ENCODE assay signal across 8 cellular contexts in genomic region chr18:57004366-57005121, GRCh38.
A peak's percentile ranks its signal among the peaks of the same experiment; 100 is the strongest.
DNase-seq lines count a peak whose midpoint lies in the region; ATAC-seq and TF ChIP-seq lines count a peak whose summit lies in the region.

No MANE protein-coding gene starts in this region.

- no peak overlapping the region for H4K91ac ChIP-seq in trophoblast cell (ENCODE audit: low read depth, low read length)

- no peak overlapping the region for H3K4me3 ChIP-seq in BLaER1 treated with 17β-estradiol and CSF1 and Interleukin-3, amounts not matched to agents 10 nM and 100 nM
- H3K4me3 ChIP-seq in fibroblast of pulmonary artery (replicated peaks; ENCODE audit: low read depth, low read length) (no peak overlapping the region), trophoblast cell (ENCODE audit: low read depth, low read length) (no peak overlapping the region)

- H3K18ac ChIP-seq in trophoblast cell (ENCODE audit: low read length), result no peak overlapping the region

- H4K8ac ChIP-seq in trophoblast cell (ENCODE audit: low read depth, low read length), result no peak overlapping the region

- H3K27me3 ChIP-seq in BLaER1 treated with 17β-estradiol and CSF1 and Interleukin-3, amounts not matched to agents 10 nM and 100 nM, result no peaks in the 10 kb centered on the region
- H3K27me3 ChIP-seq in trophoblast cell (ENCODE audit: insufficient read depth, low read length), result no peaks in the 10 kb centered on the region

- no peak overlapping the region for H3K27ac ChIP-seq in BLaER1 treated with 17β-estradiol and CSF1 and Interleukin-3, amounts not matched to agents 10 nM and 100 nM
- H3K27ac ChIP-seq in trophoblast cell (ENCODE audit: low read depth, low read length), result no peak overlapping the region

- H2BK5ac ChIP-seq in trophoblast cell (ENCODE audit: low read depth, low read length, poor library complexity), result no peak overlapping the region

- no peak overlapping the region for H3K4ac ChIP-seq in trophoblast cell (ENCODE audit: low read depth, low read length)

- no peak overlapping the region for H2AK5ac ChIP-seq in trophoblast cell (ENCODE audit: low read length)

- H4K12ac ChIP-seq in trophoblast cell (ENCODE audit: low read depth, low read length), result no peak overlapping the region

- no peak for TF ChIP-seq CTCF in fibroblast of pulmonary artery (IDR thresholded peaks at IDR 0.05; ENCODE audit: low read length, missing control alignments)
- no peak for TF ChIP-seq CTCF in omental fat pad (IDR thresholded peaks at IDR 0.05)

- H3K9me3 ChIP-seq in BLaER1 treated with 17β-estradiol and CSF1 and Interleukin-3, amounts not matched to agents 10 nM and 100 nM (replicated peaks in 1 of 11), result no peaks in the 10 kb centered on the region
- H3K9me3 ChIP-seq in trophoblast cell (ENCODE audit: insufficient read depth, low read depth, low read length), result no peaks in the 10 kb centered on the region

- no CpG with 5 or more reads among the region's 5 CpGs for WGBS in trophoblast cell (ENCODE audit: extremely low coverage, insufficient coverage, insufficient read length)

- H3K36me3 ChIP-seq in BLaER1 treated with 17β-estradiol and CSF1 and Interleukin-3, amounts not matched to agents 10 nM and 100 nM, result no peaks in the 10 kb centered on the region
- no peaks in the 10 kb centered on the region for H3K36me3 ChIP-seq in trophoblast cell (ENCODE audit: control insufficient read depth in 1 of 2, insufficient read depth in 2 of 2, low read length in 2 of 2)

- H4K20me1 ChIP-seq in BLaER1 treated with 17β-estradiol and CSF1 and Interleukin-3, amounts not matched to agents 10 nM and 100 nM, result no peaks in the 10 kb centered on the region

- no peak overlapping the region for H3K9ac ChIP-seq in BLaER1 treated with 17β-estradiol and CSF1 and Interleukin-3, amounts not matched to agents 10 nM and 100 nM
- H3K9ac ChIP-seq in trophoblast cell (ENCODE audit: low read length), result no peak overlapping the region

- H2BK120ac ChIP-seq in trophoblast cell (ENCODE audit: insufficient read depth, low read length, poor library complexity), result no peak overlapping the region

- no peaks in the 10 kb centered on the region for H3K79me2 ChIP-seq in trophoblast cell (ENCODE audit: control insufficient read depth, insufficient read depth, low read length, poor library complexity)

- no peak overlapping the region for H3K14ac ChIP-seq in trophoblast cell (ENCODE audit: low read length)

- H2AFZ ChIP-seq in trophoblast cell (ENCODE audit: insufficient read depth, low read length, poor library complexity), result no peak overlapping the region

- DNase-seq in RPMI7951 (ENCODE audit: low read depth), result peak; percentile 53
- peak; percentile 66 for DNase-seq in fibroblast of pulmonary artery (ENCODE audit: low read depth)
- no peak for DNase-seq in stimulated activated CD4-positive, alpha-beta T cell treated with anti-CD3 and anti-CD28 coated beads, Interleukin-2, amount 100 ng/mL, for 24 hours
- no peak for DNase-seq in trophoblast cell
- no peak for DNase-seq in omental fat pad (ENCODE audit: low spot score)

- ATAC-seq in GM18873 (IDR thresholded peaks at IDR 0.05; ENCODE audit: low FRiP score, unreplicated experiment), result peak; percentile 100
- ATAC-seq in HG03060 (IDR thresholded peaks at IDR 0.05; ENCODE audit: low read depth, unreplicated experiment), result peak; percentile 98
- no peak for ATAC-seq in omental fat pad (ENCODE audit: low FRiP score)

- peaks cover 24 to 57% (median 41%) of the 10 kb centered on the region in 10 experiments for H3K4me1 ChIP-seq in BLaER1 treated with 17β-estradiol and CSF1 and Interleukin-3, amounts not matched to agents 10 nM and 100 nM
- H3K4me1 ChIP-seq in trophoblast cell (ENCODE audit: control insufficient read depth in 1 of 2, insufficient read depth in 2 of 2, low read length in 2 of 2), result no peaks in the 10 kb centered on the region

- no peaks in the 10 kb centered on the region for H3K79me1 ChIP-seq in trophoblast cell (ENCODE audit: low read length)

- peak overlapping the region in 10 of 11 experiments; percentile 8 to 77 (median 36); a peak in 17 of 22 replicates for H3K4me2 ChIP-seq in BLaER1 treated with 17β-estradiol and CSF1 and Interleukin-3, amounts not matched to agents 10 nM and 100 nM
- H3K4me2 ChIP-seq in trophoblast cell (ENCODE audit: low read length), result no peak overlapping the region

- H3K23ac ChIP-seq in trophoblast cell (ENCODE audit: low read length), result no peak overlapping the region

- no peak overlapping the region for H2BK12ac ChIP-seq in trophoblast cell (ENCODE audit: low read length)

Comparison
In these comparisons a context has a peak if more than half of its experiments do, and no peak if none do; other contexts are left out.
1. DNase-seq: peak in RPMI7951 (single experiment) and fibroblast of pulmonary artery (single experiment); none in stimulated activated CD4-positive, alpha-beta T cell treated with anti-CD3 and anti-CD28 coated beads, Interleukin-2, amount 100 ng/mL, for 24 hours (0 of 2), trophoblast cell (0 of 2) and omental fat pad (single experiment).